In the genomic region with DNA sequence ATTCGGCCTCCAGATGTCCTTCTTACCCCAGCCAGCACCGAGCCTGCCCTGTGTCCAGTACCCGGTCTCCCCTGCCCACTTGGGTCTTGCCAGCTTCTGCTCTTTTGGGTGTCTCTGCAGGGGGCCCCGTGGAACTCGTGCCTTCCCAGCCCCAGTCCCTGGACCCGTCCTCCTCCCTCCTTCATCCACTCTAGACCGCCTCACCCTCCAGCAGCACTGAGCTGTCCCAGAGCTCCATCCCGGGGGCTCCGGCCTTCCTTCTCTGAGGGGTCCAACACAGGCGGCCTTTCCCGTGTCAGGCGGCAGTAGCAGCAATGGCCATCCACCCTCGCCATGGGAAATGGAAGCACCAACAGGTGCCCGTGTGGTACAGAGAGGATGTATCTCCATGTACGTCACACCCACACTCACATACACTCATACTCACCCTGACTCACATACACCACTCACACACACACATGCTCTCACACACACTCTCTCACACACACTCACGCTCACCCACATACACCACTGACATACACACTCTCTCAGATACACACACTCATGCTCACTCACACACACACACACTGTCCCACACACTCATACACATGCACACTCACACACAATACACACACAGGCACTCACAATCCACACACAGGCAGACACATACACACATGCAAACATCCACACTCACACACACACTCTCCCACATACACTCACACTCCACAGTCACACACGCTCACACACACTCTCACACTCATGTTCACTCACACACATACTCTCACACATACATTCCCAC, we compare ENCODE assay signal across 31 cellular contexts.
"Had no signal": no experiment of that assay in that cellular context is flagged by ENCODE, and none has a peak within 500 bp of the region (broad histone marks: within the 10 kb centered on the region; RNA-seq: fewer than 3 reads in every experiment).

No MANE protein-coding gene starts in this region.

- H3K27ac ChIP-seq: adrenal gland, body of pancreas, SJCRH30, SK-N-MC, WERI-Rb-1 had no signal

- H3K36me3 ChIP-seq: adrenal gland, SJCRH30, WERI-Rb-1 had no signal

- H3K4me1 ChIP-seq: adrenal gland, body of pancreas, SJCRH30 had no signal

- H3K4me1 Mint-ChIP-seq: activated CD4-positive, alpha-beta T cell treated with anti-CD3 and anti-CD28 coated beads, Interleukin-2, amount 10 ng/mL, durations not matched to agents 24 days and 14 days had no signal

- FAIRE-seq: astrocyte, K562 had no signal

- ATAC-seq: activated CD8-positive, alpha-beta T cell treated with anti-CD3 and anti-CD28 coated beads, Interleukin-2, amount 10 ng/mL, durations not matched to agents 7 days and 5 days; activated naive CD4-positive, alpha-beta T cell treated with anti-CD3 and anti-CD28 coated beads, Interleukin-2, amount 50 U/mL, for 72 hours; activated T-cell treated with anti-CD3 and anti-CD28 coated beads, Interleukin-2, amount 50 U/mL, for 4 hours; body of pancreas; K562; Panc1 had no signal

- H3K9me3 ChIP-seq: adrenal gland, body of pancreas, SJCRH30 had no signal

- H3K4me3 Mint-ChIP-seq: activated CD4-positive, alpha-beta T cell treated with anti-CD3 and anti-CD28 coated beads, Interleukin-2, amount 10 ng/mL, durations not matched to agents 24 days and 14 days; activated CD8-positive, alpha-beta T cell treated with anti-CD3 and anti-CD28 coated beads, Interleukin-2, amount 10 ng/mL, durations not matched to agents 7 days and 5 days; activated naive CD4-positive, alpha-beta T cell treated with anti-CD3 and anti-CD28 coated beads for 36 hours; activated T-cell treated with anti-CD3 and anti-CD28 coated beads, Interleukin-2, amount 50 U/mL, for 4 hours; activated T-helper 1 cell treated with anti-CD3 and anti-CD28 coated beads, Interleukin-12 subunit alpha, Interleukin-12 subunit beta, Interleukin-2, Interleukin-4 antibody, amounts not matched to agents 30 ng/mL and 10 ng/mL and 1 ng/mL, durations not matched to agents 14 hours and 24 hours and 36 hours had no signal

- H3K27me3 Mint-ChIP-seq: activated CD4-positive, alpha-beta T cell treated with anti-CD3 and anti-CD28 coated beads, Interleukin-2, amount 10 ng/mL, durations not matched to agents 24 days and 14 days had no signal

- H3K27me3 ChIP-seq: adrenal gland, body of pancreas, SJCRH30 had no signal

- H3K4me3 ChIP-seq: adrenal gland, body of pancreas, K562, SJCRH30, SK-N-MC had no signal

- DNase-seq: activated CD4-positive, alpha-beta T cell treated with anti-CD3 and anti-CD28 coated beads for 1 hour; activated CD4-positive, alpha-beta T cell treated with anti-CD3 and anti-CD28 coated beads, Interleukin-2, amount 10 ng/mL, durations not matched to agents 24 days and 14 days; activated CD4-positive, alpha-beta T cell treated with anti-CD3 and anti-CD28 coated beads, Interleukin-2, amount 50 U/mL, for 48 hours; activated CD4-positive, CD25-positive, alpha-beta regulatory T cell; activated CD8-positive, alpha-beta T cell treated with anti-CD3 and anti-CD28 coated beads, Interleukin-2, amount 10 ng/mL, durations not matched to agents 7 days and 5 days; activated gamma-delta T cell treated with Interleukin-2 at 50 U/mL for 16 hours; activated naive CD4-positive, alpha-beta T cell treated with anti-CD3 and anti-CD28 coated beads for 36 hours; activated T-cell treated with anti-CD3 and anti-CD28 coated beads, Interleukin-2, amount 50 U/mL, for 4 hours; adrenal gland; body of pancreas; NCI-H1092 treated with DMSO at 0.1 percent for 48 hours; NCI-H1417; NCI-H146; NCI-H187; NCI-H2081; NCI-H2171 treated with DMSO at 0.1 percent for 48 hours; NCI-H2227 treated with DMSO at 0.1 percent for 48 hours; NCI-H446; NCI-H510A treated with DMSO at 0.1 percent for 48 hours; NCI-H69; NCI-H82; SHP77; SJCRH30; T1000; WERI-Rb-1 had no signal

- H3K36me3 Mint-ChIP-seq: activated naive CD4-positive, alpha-beta T cell treated with anti-CD3 and anti-CD28 coated beads, Interleukin-2, amount 50 U/mL, for 72 hours had no signal

- H3K9me3 Mint-ChIP-seq: activated CD4-positive, alpha-beta T cell treated with anti-CD3 and anti-CD28 coated beads, Interleukin-2, amount 10 ng/mL, durations not matched to agents 24 days and 14 days; activated naive CD4-positive, alpha-beta T cell treated with anti-CD3 and anti-CD28 coated beads for 36 hours; activated naive CD4-positive, alpha-beta T cell treated with anti-CD3 and anti-CD28 coated beads, Interleukin-2, amount 50 U/mL, for 72 hours; activated T-cell treated with anti-CD3 and anti-CD28 coated beads, Interleukin-2, amount 50 U/mL, for 4 hours; activated T-helper 1 cell treated with anti-CD3 and anti-CD28 coated beads, Interleukin-12 subunit alpha, Interleukin-12 subunit beta, Interleukin-2, Interleukin-4 antibody, amounts not matched to agents 30 ng/mL and 10 ng/mL and 1 ng/mL, durations not matched to agents 14 hours and 24 hours and 36 hours had no signal

- H3K27ac Mint-ChIP-seq: activated CD4-positive, alpha-beta T cell treated with anti-CD3 and anti-CD28 coated beads, Interleukin-2, amount 10 ng/mL, durations not matched to agents 24 days and 14 days; activated CD8-positive, alpha-beta T cell treated with anti-CD3 and anti-CD28 coated beads, Interleukin-2, amount 10 ng/mL, durations not matched to agents 7 days and 5 days; activated naive CD4-positive, alpha-beta T cell treated with anti-CD3 and anti-CD28 coated beads for 36 hours; activated naive CD4-positive, alpha-beta T cell treated with anti-CD3 and anti-CD28 coated beads, Interleukin-2, amount 50 U/mL, for 72 hours; activated T-helper 1 cell treated with anti-CD3 and anti-CD28 coated beads, Interleukin-12 subunit alpha, Interleukin-12 subunit beta, Interleukin-2, Interleukin-4 antibody, amounts not matched to agents 30 ng/mL and 10 ng/mL and 1 ng/mL, durations not matched to agents 14 hours and 24 hours and 36 hours had no signal
